ENCODE assay signal across 27 cellular contexts in genomic region chr19:9523885-9524474, GRCh38. TPM values are rescaled to one million over a fixed set of nuclear protein-coding genes. Genes with fewer than 3 reads are reported as not detected.
DNase-seq lines count a peak whose midpoint lies in the region; ATAC-seq and TF ChIP-seq lines count a peak whose summit lies in the region.
"Had no signal": no experiment of that assay in that cellular context is flagged by ENCODE, and none has a peak within 500 bp of the region (broad histone marks: within the 10 kb centered on the region; RNA-seq: fewer than 3 reads in every experiment).

No MANE protein-coding gene starts in this region.

- no peak overlapping the region for H3K27ac ChIP-seq in HEK293 (ENCODE audit: extremely low read depth, low read depth, low read length)
- H3K27ac ChIP-seq in WERI-Rb-1 = no peak overlapping the region
- H3K27ac ChIP-seq: neutrophil, testis, uterus, VCaP had no signal

- no peaks in the 10 kb centered on the region for H3K4me1 Mint-ChIP-seq in endothelial cell (ENCODE audit: unreplicated experiment)
- H3K4me1 Mint-ChIP-seq: stimulated activated naive B cell treated with anti-CD40 and anti-IgM and Interleukin-4, amounts not matched to agents 10 μg/mL and 1 μg/mL and 100 μg/mL, for 72 hours had no signal

- POLR2A ChIA-PET in HEK293 (lab: Yijun Ruan, JAX) = no interaction called here

- TF ChIP-seq CTCF in HEK293 (tag by site-specific recombination; IDR thresholded peaks at IDR 0.05) (no peak), endothelial cell (IDR thresholded peaks at IDR 0.05; ENCODE audit: unreplicated experiment) (no peak), WERI-Rb-1 (IDR thresholded peaks at IDR 0.05; ENCODE audit: low read depth, low read length) (no peak)

- H3K36me3 ChIP-seq in HEK293 (ENCODE audit: control insufficient read depth in 2 of 2, insufficient read depth in 1 of 2, low read length in 2 of 2) (peaks cover 0 to 39% of the 10 kb centered on the region in 2 experiments; a peak in 1 of 3 replicates), adipocyte (ENCODE audit: control insufficient read depth, insufficient read depth, low read length, severe bottlenecking) (peaks cover 48% of the 10 kb centered on the region), WERI-Rb-1 (peaks cover 50% of the 10 kb centered on the region)

- H3K36me3 Mint-ChIP-seq in endothelial cell (ENCODE audit: low read depth, unreplicated experiment) = peaks cover 74% of the 10 kb centered on the region

- no peak overlapping the region for H3K9ac ChIP-seq in adipocyte (ENCODE audit: low read length)

- H3K4me1 ChIP-seq in HEK293 (ENCODE audit: control insufficient read depth, insufficient read depth, low read length) (no peaks in the 10 kb centered on the region), adipocyte (ENCODE audit: control insufficient read depth, insufficient read depth, low read length) (no peaks in the 10 kb centered on the region)
- H3K4me1 ChIP-seq: testis, uterus had no signal

- no peak for ATAC-seq in GM21360 (IDR thresholded peaks at IDR 0.05; ENCODE audit: unreplicated experiment)
- ATAC-seq: activated T-cell treated with anti-CD3 and anti-CD28 coated beads, Interleukin-2, amount 50 U/mL, for 4 hours; sciatic nerve; stimulated activated naive B cell treated with anti-CD40 and anti-IgM and Interleukin-4, amounts not matched to agents 10 μg/mL and 1 μg/mL and 100 μg/mL, for 72 hours had no signal

- no peaks in the 10 kb centered on the region for H3K27me3 ChIP-seq in adipocyte (replicated peaks; ENCODE audit: control insufficient read depth, insufficient read depth, low read length)
- H3K27me3 ChIP-seq in WERI-Rb-1 (ENCODE audit: insufficient read depth, low read depth, severe bottlenecking) = no peaks in the 10 kb centered on the region
- H3K27me3 ChIP-seq: neutrophil, testis, uterus had no signal

- H3K27me3 Mint-ChIP-seq in endothelial cell (ENCODE audit: unreplicated experiment) = peaks cover 9% of the 10 kb centered on the region
- H3K27me3 Mint-ChIP-seq: stimulated activated naive B cell treated with anti-CD40 and anti-IgM and Interleukin-4, amounts not matched to agents 10 μg/mL and 1 μg/mL and 100 μg/mL, for 72 hours had no signal

- H3K4me3 ChIP-seq in HEK293 (ENCODE audit: low read depth, low read length) (no peak overlapping the region), adipocyte (ENCODE audit: low read length) (peak overlapping the region; percentile 73), WERI-Rb-1 (ENCODE audit: low read depth, low read length) (no peak overlapping the region)
- H3K4me3 ChIP-seq: testis, uterus had no signal

- peaks cover 65% of the 10 kb centered on the region for H3K9me3 Mint-ChIP-seq in endothelial cell (ENCODE audit: unreplicated experiment)

- no peaks in the 10 kb centered on the region for H3K9me3 ChIP-seq in HEK293 (ENCODE audit: control insufficient read depth, insufficient read depth, low read depth, low read length)
- H3K9me3 ChIP-seq in adipocyte (ENCODE audit: control insufficient read depth, low read length) = peaks cover 96% of the 10 kb centered on the region
- peaks cover 33% of the 10 kb centered on the region for H3K9me3 ChIP-seq in WERI-Rb-1 (ENCODE audit: severe bottlenecking)
- H3K9me3 ChIP-seq: testis had no signal

- no peak overlapping the region for H3K27ac Mint-ChIP-seq in endothelial cell (ENCODE audit: unreplicated experiment)
- H3K27ac Mint-ChIP-seq: stimulated activated naive B cell treated with anti-CD40 and anti-IgM and Interleukin-4, amounts not matched to agents 10 μg/mL and 1 μg/mL and 100 μg/mL, for 72 hours had no signal

- DNase-seq in adipocyte (ENCODE audit: low read depth) (peak; percentile 1), endothelial cell (ENCODE audit: low spot score) (no peak), myocyte (ENCODE audit: low read depth) (peak; percentile 3), T1000 (lab: John Stamatoyannopoulos, UW) (no peak), WERI-Rb-1 (no peak), middle frontal gyrus (ENCODE audit: extremely low spot score, low spot score) (no peak)
- DNase-seq: activated CD4-positive, alpha-beta T cell treated with anti-CD3 and anti-CD28 coated beads, Interleukin-2, amount 50 U/mL, for 1 hour; activated T-cell treated with anti-CD3 and anti-CD28 coated beads, Interleukin-2, amount 50 U/mL, for 4 hours; amniotic stem cell; C1 segment of cervical spinal cord; Calu3; cortex of kidney; kidney; NCI-H1105; NCI-H2029; NCI-H526; SIG-M5; stimulated activated naive B cell treated with anti-CD40 and anti-IgM and Interleukin-4, amounts not matched to agents 10 μg/mL and 1 μg/mL and 100 μg/mL, for 72 hours; testis; uterus had no signal

- H3K4me3 Mint-ChIP-seq in endothelial cell (ENCODE audit: unreplicated experiment) = peak overlapping the region; percentile 73
- H3K4me3 Mint-ChIP-seq: activated T-cell treated with anti-CD3 and anti-CD28 coated beads, Interleukin-2, amount 50 U/mL, for 4 hours had no signal

- CTCF ChIA-PET in HEK293 (lab: Yijun Ruan, JAX) = interaction anchor here (0.6 kb wide), 1 partner anchor 136 kb away, joined by 3 read pairs; no protein-coding TSS in a partner anchor

TF ChIP-seq in HEK293, 187 proteins besides CTCF, POLR2A, EP300 and RAD21:
- TF ChIP-seq ZFP3 (tag by site-specific recombination; IDR thresholded peaks at IDR 0.05; ENCODE audit: low read depth) (no peak), ZNF26 (tag by site-specific recombination; IDR thresholded peaks at IDR 0.05) (no peak), ZNF571 (tag by site-specific recombination; IDR thresholded peaks at IDR 0.05) (no peak), ZNF391 (tag by site-specific recombination; IDR thresholded peaks at IDR 0.05; ENCODE audit: borderline replicate concordance, low read depth) (no peak), SETDB1 (IDR thresholded peaks at IDR 0.05; ENCODE audit: insufficient read length, low read length) (peak; percentile 100), ZNF341 (tag by site-specific recombination; IDR thresholded peaks at IDR 0.05; ENCODE audit: low read depth) (no peak), ZBTB7A (tag by site-specific recombination; IDR thresholded peaks at IDR 0.05; ENCODE audit: low read depth) (no peak), ZNF792 (tag by site-specific recombination; IDR thresholded peaks at IDR 0.05) (no peak), ZNF518A (tag by site-specific recombination; conservative IDR thresholded peaks at IDR 0.05; ENCODE audit: low read depth) (0 out of 2 replicates have a peak, but pooled peaks have one; percentile 17)

RNA-seq across cellular contexts. Expression of gene ZNF426, which starts 14.5 kb away (rescaled TPM):
- total RNA-seq in endothelial cell (ENCODE audit: unreplicated experiment) = 31.1 TPM
- total RNA-seq in myocyte = 13.7 and 18.0 TPM in 2 replicates
- 6.2 TPM for polyA plus RNA-seq in myocyte (2012)

RNA-seq across cellular contexts. Expression of gene ZNF560, which starts 25.6 kb away (rescaled TPM):
- not detected for total RNA-seq in endothelial cell (ENCODE audit: unreplicated experiment)
- not detected in 2 replicates for total RNA-seq in myocyte
- not detected for polyA plus RNA-seq in myocyte (2012)
- total RNA-seq: activated T-cell treated with anti-CD3 and anti-CD28 coated beads, Interleukin-2, amount 50 U/mL, for 4 hours; Calu3; kidney; lower leg skin; posterior vena cava; sciatic nerve had no signal

Comparison
In these comparisons a context has a peak if more than half of its experiments do, and no peak if none do; other contexts are left out.
1. DNase-seq: peak in adipocyte (single experiment) and myocyte (single experiment); none in endothelial cell (single experiment), T1000 (single experiment), WERI-Rb-1 (single experiment) and middle frontal gyrus (single experiment).